Comparison of ENCODE assay signal across 25 cellular contexts in genomic region chr10:21157664-21158063, GRCh38.
"Had no signal": no experiment of that assay in that cellular context is flagged by ENCODE, and none has a peak within 500 bp of the region (broad histone marks: within the 10 kb centered on the region; RNA-seq: fewer than 3 reads in every experiment).

No MANE protein-coding gene starts in this region.

- H3K4me1 Mint-ChIP-seq: naive B cell had no signal

- H3K36me3 Mint-ChIP-seq: mesothelial cell of epicardium, naive B cell had no signal

- ATAC-seq: effector memory CD8-positive, alpha-beta T cell; esophagus mucosa; gastrocnemius medialis; heart right ventricle; left cardiac atrium; left lung; left ventricle myocardium superior; lower lobe of right lung; mucosa of descending colon had no signal

- H3K36me3 ChIP-seq: colonic mucosa, gastrocnemius medialis, heart right ventricle, left lung, lower lobe of right lung had no signal

- H3K4me3 ChIP-seq: colonic mucosa, esophagus squamous epithelium, gastrocnemius medialis, heart right ventricle, left lung, lower lobe of right lung, mucosa of descending colon had no signal

- H3K4me1 ChIP-seq: colonic mucosa, gastrocnemius medialis, left lung had no signal

- H3K27me3 Mint-ChIP-seq: dendritic cell treated with granulocyte-macrophage colony-stimulating factor and Interleukin-4, amounts not matched to agents 40 ng/mL and 50 ng/mL, for 4 days had no signal

- H3K27ac ChIP-seq: colonic mucosa, epithelial cell of prostate, esophagus squamous epithelium, gastrocnemius medialis, heart right ventricle, left lung, lower lobe of right lung had no signal

- H3K9me3 Mint-ChIP-seq: dendritic cell treated with granulocyte-macrophage colony-stimulating factor and Interleukin-4, amounts not matched to agents 40 ng/mL and 50 ng/mL, for 4 days had no signal

- DNase-seq: colonic mucosa; cortex of kidney; effector CD8-positive, alpha-beta T cell; effector memory CD8-positive, alpha-beta T cell; endodermal cell; erythroblast; esophagus squamous epithelium; foreskin fibroblast; foreskin melanocyte; gastrocnemius medialis; glutamatergic neuron; head of caudate nucleus; heart right ventricle; hippocampal formation; left cardiac atrium; left lung; left ventricle myocardium superior; lower lobe of right lung; mesenchymal stem cell; mucosa of descending colon; naive B cell had no signal

- H3K27ac Mint-ChIP-seq: dendritic cell treated with granulocyte-macrophage colony-stimulating factor and Interleukin-4, amounts not matched to agents 40 ng/mL and 50 ng/mL, for 4 days; effector memory CD8-positive, alpha-beta T cell; endodermal cell; mesothelial cell of epicardium; naive B cell had no signal

- H3K27me3 ChIP-seq: colonic mucosa, esophagus squamous epithelium, gastrocnemius medialis, heart right ventricle, left lung had no signal

- H3K9me3 ChIP-seq: colonic mucosa, esophagus squamous epithelium, gastrocnemius medialis, heart right ventricle, left lung, lower lobe of right lung, mucosa of descending colon had no signal

- H3K4me3 Mint-ChIP-seq: dendritic cell treated with granulocyte-macrophage colony-stimulating factor and Interleukin-4, amounts not matched to agents 40 ng/mL and 50 ng/mL, for 4 days; effector memory CD8-positive, alpha-beta T cell; endodermal cell; mesothelial cell of epicardium; naive B cell had no signal
